1 cellular context compared by ENCODE assay signal in the genomic region with DNA sequence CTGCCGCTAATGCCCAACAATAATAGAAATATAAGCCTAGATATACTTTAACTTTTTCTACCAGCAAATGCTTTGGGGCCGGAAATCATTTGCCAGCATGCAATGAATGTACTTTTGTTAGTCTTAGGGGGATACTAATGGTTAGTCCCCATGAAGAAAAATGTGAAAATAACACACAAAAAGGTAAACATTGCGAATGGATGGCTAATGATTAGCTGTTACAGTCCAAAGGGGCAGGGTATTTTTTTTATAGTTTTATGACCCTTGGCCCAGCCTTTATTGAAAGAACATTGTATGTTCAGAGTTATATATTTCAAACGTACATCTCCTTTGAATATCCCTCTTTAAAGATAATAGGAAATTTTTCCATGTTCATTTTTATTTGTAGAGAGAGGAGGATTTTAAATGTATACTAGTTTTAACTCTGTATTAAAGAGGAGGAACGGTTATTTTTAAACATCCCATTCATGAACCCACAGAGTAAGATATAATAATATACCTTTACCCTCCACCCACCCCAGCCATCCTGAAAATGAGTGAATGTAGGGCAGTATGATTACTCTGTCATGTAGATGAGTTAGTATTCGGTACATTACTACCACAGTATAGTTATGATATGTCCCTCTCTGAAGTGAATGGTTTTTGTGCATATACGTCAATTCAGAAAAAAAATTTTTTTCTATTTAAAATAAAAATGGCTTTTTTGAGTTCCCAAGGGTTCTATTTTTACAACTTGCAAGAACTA.
TF ChIP-seq lines count a peak whose summit lies in the region.

No MANE protein-coding gene starts in this region.

TF ChIP-seq in HepG2, 621 proteins besides CTCF, POLR2A, EP300 and RAD21 (continued from another document):
- TF ChIP-seq FOXP4 (CRISPR knock-in tag; IDR thresholded peaks at IDR 0.05) (peak; percentile 81), CBX2 (IDR thresholded peaks at IDR 0.05; ENCODE audit: low read depth, low read length) (no peak), CBX2 (CRISPR knock-in tag; IDR thresholded peaks at IDR 0.05; ENCODE audit: low read depth) (no peak), HDAC1 (CRISPR knock-in tag; IDR thresholded peaks at IDR 0.05) (peak; percentile 51), HNF1B (CRISPR knock-in tag; IDR thresholded peaks at IDR 0.05) (peak; percentile 44; the same call in 1 of the 2 replicates), ARID2 (CRISPR knock-in tag; IDR thresholded peaks at IDR 0.05; ENCODE audit: borderline replicate concordance) (no peak), SNAPC2 (CRISPR knock-in tag; IDR thresholded peaks at IDR 0.05) (0 out of 2 replicates have a peak, but pooled peaks have one; percentile 3), ZBTB38 (CRISPR knock-in tag; IDR thresholded peaks at IDR 0.05) (no peak), TBP (CRISPR knock-in tag; IDR thresholded peaks at IDR 0.05) (no peak), SOX13 (IDR thresholded peaks at IDR 0.05) (no peak), SOX13 (CRISPR knock-in tag; conservative IDR thresholded peaks at IDR 0.05 in 1 of 2, IDR thresholded peaks at IDR 0.05 in 1 of 2) (peak in 1 of 2 experiments; percentile 81; a peak in 2 of 4 replicates), KMT2B (CRISPR knock-in tag; IDR thresholded peaks at IDR 0.05) (no peak), PPARG (CRISPR knock-in tag; conservative IDR thresholded peaks at IDR 0.05) (peak; percentile 91), SOX5 (CRISPR knock-in tag; IDR thresholded peaks at IDR 0.05; ENCODE audit: borderline replicate concordance) (peak; percentile 70; the same call in 1 of the 2 replicates), MTF1 (CRISPR knock-in tag; IDR thresholded peaks at IDR 0.05) (no peak), HOXA9 (CRISPR knock-in tag; IDR thresholded peaks at IDR 0.05; ENCODE audit: borderline replicate concordance) (no peak), NR2F1 (CRISPR knock-in tag; IDR thresholded peaks at IDR 0.05) (peak in 1 of 2 experiments; percentile 71; a peak in 2 of 4 replicates), MEF2D (CRISPR knock-in tag; IDR thresholded peaks at IDR 0.05) (no peak), ARID5B (CRISPR knock-in tag; IDR thresholded peaks at IDR 0.05) (peak; percentile 87), TEAD3 (CRISPR knock-in tag; optimal IDR thresholded peaks at IDR 0.05; ENCODE audit: borderline replicate concordance) (peak; percentile 65), ZNF362 (CRISPR knock-in tag; IDR thresholded peaks at IDR 0.05; ENCODE audit: borderline replicate concordance) (peak; percentile 95), PHF5A (CRISPR knock-in tag; IDR thresholded peaks at IDR 0.05; ENCODE audit: low read depth, unreplicated experiment) (no peak), FOXA3 (CRISPR knock-in tag; IDR thresholded peaks at IDR 0.05) (peak; percentile 91), ZBTB10 (CRISPR knock-in tag; IDR thresholded peaks at IDR 0.05; ENCODE audit: borderline replicate concordance) (no peak), TMF1 (CRISPR knock-in tag; IDR thresholded peaks at IDR 0.05; ENCODE audit: low read depth) (no peak), ZNF83 (CRISPR knock-in tag; IDR thresholded peaks at IDR 0.05; ENCODE audit: borderline replicate concordance) (no peak), TARDBP (CRISPR knock-in tag; IDR thresholded peaks at IDR 0.05) (0 out of 2 replicates have a peak, but pooled peaks have one; percentile 34), ZC3H13 (CRISPR knock-in tag; IDR thresholded peaks at IDR 0.05) (no peak), ATF7 (IDR thresholded peaks at IDR 0.05) (no peak), ATF7 (CRISPR knock-in tag; IDR thresholded peaks at IDR 0.05) (no peak), ZSCAN20 (CRISPR knock-in tag; IDR thresholded peaks at IDR 0.05; ENCODE audit: borderline replicate concordance) (no peak), TAF15 (IDR thresholded peaks at IDR 0.05; ENCODE audit: low read depth, low read length, poor library complexity, severe bottlenecking) (no peak), CEBPB (IDR thresholded peaks at IDR 0.05; ENCODE audit: borderline replicate concordance, low read depth, low read length) (peak; percentile 30; the same call in 1 of the 2 replicates), PHF20 (CRISPR knock-in tag; IDR thresholded peaks at IDR 0.05) (no peak), ZNF746 (CRISPR knock-in tag; IDR thresholded peaks at IDR 0.05) (no peak), PHF8 (CRISPR knock-in tag; IDR thresholded peaks at IDR 0.05) (no peak), ATAD3A (CRISPR knock-in tag; IDR thresholded peaks at IDR 0.05) (no peak), ISX (CRISPR knock-in tag; conservative IDR thresholded peaks at IDR 0.05) (no peak)
- TF ChIP-seq, protein P1, sequence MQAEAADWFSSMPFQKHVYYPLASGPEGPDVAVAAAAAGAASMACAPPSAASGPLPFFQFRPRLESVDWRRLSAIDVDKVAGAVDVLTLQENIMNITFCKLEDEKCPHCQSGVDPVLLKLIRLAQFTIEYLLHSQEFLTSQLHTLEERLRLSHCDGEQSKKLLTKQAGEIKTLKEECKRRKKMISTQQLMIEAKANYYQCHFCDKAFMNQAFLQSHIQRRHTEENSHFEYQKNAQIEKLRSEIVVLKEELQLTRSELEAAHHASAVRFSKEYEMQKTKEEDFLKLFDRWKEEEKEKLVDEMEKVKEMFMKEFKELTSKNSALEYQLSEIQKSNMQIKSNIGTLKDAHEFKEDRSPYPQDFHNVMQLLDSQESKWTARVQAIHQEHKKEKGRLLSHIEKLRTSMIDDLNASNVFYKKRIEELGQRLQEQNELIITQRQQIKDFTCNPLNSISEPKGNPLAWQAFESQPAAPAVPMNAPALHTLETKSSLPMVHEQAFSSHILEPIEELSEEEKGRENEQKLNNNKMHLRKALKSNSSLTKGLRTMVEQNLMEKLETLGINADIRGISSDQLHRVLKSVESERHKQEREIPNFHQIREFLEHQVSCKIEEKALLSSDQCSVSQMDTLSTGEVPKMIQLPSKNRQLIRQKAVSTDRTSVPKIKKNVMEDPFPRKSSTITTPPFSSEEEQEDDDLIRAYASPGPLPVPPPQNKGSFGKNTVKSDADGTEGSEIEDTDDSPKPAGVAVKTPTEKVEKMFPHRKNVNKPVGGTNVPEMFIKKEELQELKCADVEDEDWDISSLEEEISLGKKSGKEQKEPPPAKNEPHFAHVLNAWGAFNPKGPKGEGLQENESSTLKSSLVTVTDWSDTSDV (CRISPR knock-in tag; IDR thresholded peaks at IDR 0.05): no peak
- TF ChIP-seq, protein P2, sequence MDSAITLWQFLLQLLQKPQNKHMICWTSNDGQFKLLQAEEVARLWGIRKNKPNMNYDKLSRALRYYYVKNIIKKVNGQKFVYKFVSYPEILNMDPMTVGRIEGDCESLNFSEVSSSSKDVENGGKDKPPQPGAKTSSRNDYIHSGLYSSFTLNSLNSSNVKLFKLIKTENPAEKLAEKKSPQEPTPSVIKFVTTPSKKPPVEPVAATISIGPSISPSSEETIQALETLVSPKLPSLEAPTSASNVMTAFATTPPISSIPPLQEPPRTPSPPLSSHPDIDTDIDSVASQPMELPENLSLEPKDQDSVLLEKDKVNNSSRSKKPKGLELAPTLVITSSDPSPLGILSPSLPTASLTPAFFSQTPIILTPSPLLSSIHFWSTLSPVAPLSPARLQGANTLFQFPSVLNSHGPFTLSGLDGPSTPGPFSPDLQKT (CRISPR knock-in tag; IDR thresholded peaks at IDR 0.05; ENCODE audit: borderline replicate concordance): no peak
- TF ChIP-seq, protein P3, sequence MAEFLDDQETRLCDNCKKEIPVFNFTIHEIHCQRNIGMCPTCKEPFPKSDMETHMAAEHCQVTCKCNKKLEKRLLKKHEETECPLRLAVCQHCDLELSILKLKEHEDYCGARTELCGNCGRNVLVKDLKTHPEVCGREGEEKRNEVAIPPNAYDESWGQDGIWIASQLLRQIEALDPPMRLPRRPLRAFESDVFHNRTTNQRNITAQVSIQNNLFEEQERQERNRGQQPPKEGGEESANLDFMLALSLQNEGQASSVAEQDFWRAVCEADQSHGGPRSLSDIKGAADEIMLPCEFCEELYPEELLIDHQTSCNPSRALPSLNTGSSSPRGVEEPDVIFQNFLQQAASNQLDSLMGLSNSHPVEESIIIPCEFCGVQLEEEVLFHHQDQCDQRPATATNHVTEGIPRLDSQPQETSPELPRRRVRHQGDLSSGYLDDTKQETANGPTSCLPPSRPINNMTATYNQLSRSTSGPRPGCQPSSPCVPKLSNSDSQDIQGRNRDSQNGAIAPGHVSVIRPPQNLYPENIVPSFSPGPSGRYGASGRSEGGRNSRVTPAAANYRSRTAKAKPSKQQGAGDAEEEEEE (CRISPR knock-in tag; IDR thresholded peaks at IDR 0.05; ENCODE audit: borderline replicate concordance): no peak
